9 cellular contexts compared by ENCODE assay signal in genomic region chr12:124539084-124540041, GRCh38. TPM values are rescaled to one million over a fixed set of nuclear protein-coding genes. Genes with fewer than 3 reads are reported as not detected.
DNase-seq lines count a peak whose midpoint lies in the region; ATAC-seq and TF ChIP-seq lines count a peak whose summit lies in the region.
"Had no signal": no experiment of that assay in that cellular context is flagged by ENCODE, and none has a peak within 500 bp of the region (broad histone marks: within the 10 kb centered on the region; RNA-seq: fewer than 3 reads in every experiment).

No MANE protein-coding gene starts in this region.

- H3K9me3 ChIP-seq in HCT116 (ENCODE audit: control insufficient read depth in 1 of 2, insufficient read depth in 1 of 2, low read depth in 1 of 2, low read length in 2 of 2) = no peaks in the 10 kb centered on the region
- no peaks in the 10 kb centered on the region for H3K9me3 ChIP-seq in stomach

- H3K4me2 ChIP-seq in HCT116 (ENCODE audit: low read length) = peak overlapping the region; percentile 27; the same call in 1 of the 2 replicates

- intact Hi-C loops in HCT116 (cut with micrococcal nuclease) (no loop called here), left colon (cut with DNase I, micrococcal nuclease) (no loop called here), stomach (cut with DNase I; ENCODE audit: low total_unique reads) (no loop called here)

- H3K9ac ChIP-seq in HCT116 (ENCODE audit: low read length) = no peak overlapping the region

- TF ChIP-seq EP300 in stomach (IDR thresholded peaks at IDR 0.05) = no peak

- no peak overlapping the region; the same call in 1 of the 2 replicates for H3K27ac ChIP-seq in HCT116 (ENCODE audit: low read depth, low read length)
- H3K27ac ChIP-seq in stomach = peak overlapping the region in 4 of 5 donors; percentile 37 to 66 (median 54)
- H3K27ac ChIP-seq: SK-N-MC had no signal

- H3K36me3 ChIP-seq in HCT116 (ENCODE audit: control insufficient read depth in 1 of 2, insufficient read depth in 2 of 2, low read length in 2 of 2) (no peaks in the 10 kb centered on the region), stomach (peaks cover 0 to 5% (median 5%) of the 10 kb centered on the region in 4 donors)

- POLR2A ChIA-PET in HCT116 (lab: Charles Lee) = no interaction called here
- POLR2A ChIA-PET in activated CD8-positive, alpha-beta T cell treated with anti-CD3 and anti-CD28 coated beads, Interleukin-2, amount 10 ng/mL, durations not matched to agents 7 days and 5 days (lab: Charles Lee) = no interaction called here
- POLR2A ChIA-PET in HEK293T (lab: Yijun Ruan, JAX) = interaction anchor here (1.2 kb wide), 1 partner anchor 13 kb away, joined by 5 read pairs; no protein-coding TSS in a partner anchor

- CTCF ChIA-PET in HCT116 (lab: Charles Lee) (interaction anchor here (0.6 kb wide), 1 partner anchor 11 kb away, joined by 3 read pairs; no protein-coding TSS in a partner anchor), HEK293T (lab: Yijun Ruan, JAX) (no interaction called here)
- CTCF ChIA-PET in activated CD8-positive, alpha-beta T cell treated with anti-CD3 and anti-CD28 coated beads, Interleukin-2, amount 10 ng/mL, durations not matched to agents 7 days and 5 days (lab: Charles Lee) = no interaction called here

- no TSS peak for BruUV-seq in HCT116 (replicated peaks; lab: Mats Ljungman, UMichigan)

- H3K4me3 Mint-ChIP-seq in activated CD8-positive, alpha-beta T cell treated with anti-CD3 and anti-CD28 coated beads, Interleukin-2, amount 10 ng/mL, durations not matched to agents 7 days and 5 days = no peak overlapping the region

- DNase-seq in HCT116 (ENCODE audit: low read depth, low spot score) = no peak
- DNase-seq in activated CD8-positive, alpha-beta T cell treated with anti-CD3 and anti-CD28 coated beads, Interleukin-2, amount 10 ng/mL, durations not matched to agents 7 days and 5 days = no peak
- no peak for DNase-seq in left colon
- no peak for DNase-seq in stomach
- DNase-seq in NCI-H2196 (lab: John Stamatoyannopoulos, UW; ENCODE audit: unreplicated experiment) = no peak
- no peak for DNase-seq in HEK293T (ENCODE audit: extremely low spot score)
- DNase-seq: NCI-H526 had no signal

- H3K27me3 ChIP-seq in HCT116 (ENCODE audit: insufficient read depth, low read length) (no peaks in the 10 kb centered on the region), stomach (no peaks in the 10 kb centered on the region)

- no peaks in the 10 kb centered on the region for H3K36me3 Mint-ChIP-seq in activated CD8-positive, alpha-beta T cell treated with anti-CD3 and anti-CD28 coated beads, Interleukin-2, amount 10 ng/mL, durations not matched to agents 7 days and 5 days (ENCODE audit: low read depth)

- no peak overlapping the region for H2AFZ ChIP-seq in HCT116 (ENCODE audit: low read depth, low read length, poor library complexity, severe bottlenecking)

- H3K4me1 ChIP-seq in HCT116 (ENCODE audit: control insufficient read depth in 1 of 2, insufficient read depth in 2 of 2, low read length in 2 of 2) (peaks cover 7 to 50% of the 10 kb centered on the region in 2 experiments; a peak in 3 of 4 replicates), stomach (peaks cover 59 to 76% (median 67%) of the 10 kb centered on the region in 4 donors)

- ATAC-seq in HCT116 = no peak
- no peak for ATAC-seq in activated CD8-positive, alpha-beta T cell treated with anti-CD3 and anti-CD28 coated beads, Interleukin-2, amount 10 ng/mL, durations not matched to agents 7 days and 5 days
- ATAC-seq in left colon = peak; percentile 3
- ATAC-seq in HG02759 (IDR thresholded peaks at IDR 0.05; ENCODE audit: unreplicated experiment) = no peak

- no peak for TF ChIP-seq POLR2A in HCT116 (IDR thresholded peaks at IDR 0.05; ENCODE audit: borderline replicate concordance, extremely low read depth, insufficient read depth, insufficient read length)
- no peak for TF ChIP-seq POLR2A in stomach (IDR thresholded peaks at IDR 0.05)

- TF ChIP-seq CTCF in HCT116 (IDR thresholded peaks at IDR 0.05 in 2 of 3, conservative IDR thresholded peaks at IDR 0.05 in 1 of 3; ENCODE audit: borderline replicate concordance in 1 of 3, insufficient read depth in 1 of 3, low read depth in 2 of 3, low read length in 2 of 3) (no peak), stomach (IDR thresholded peaks at IDR 0.05) (no peak)

- peak overlapping the region; percentile 64 for H3K27ac Mint-ChIP-seq in activated CD8-positive, alpha-beta T cell treated with anti-CD3 and anti-CD28 coated beads, Interleukin-2, amount 10 ng/mL, durations not matched to agents 7 days and 5 days

- peaks cover 23% of the 10 kb centered on the region for H3K4me1 Mint-ChIP-seq in activated CD8-positive, alpha-beta T cell treated with anti-CD3 and anti-CD28 coated beads, Interleukin-2, amount 10 ng/mL, durations not matched to agents 7 days and 5 days (ENCODE audit: low read depth)

- no peaks in the 10 kb centered on the region for H4K20me1 ChIP-seq in HCT116 (ENCODE audit: insufficient read depth)

- TF ChIP-seq RAD21 in HCT116 (IDR thresholded peaks at IDR 0.05; ENCODE audit: low read depth) = no peak

- no peaks in the 10 kb centered on the region for H3K9me3 Mint-ChIP-seq in activated CD8-positive, alpha-beta T cell treated with anti-CD3 and anti-CD28 coated beads, Interleukin-2, amount 10 ng/mL, durations not matched to agents 7 days and 5 days (ENCODE audit: insufficient read depth)

- no peak overlapping the region for H3K4me3 ChIP-seq in HCT116 (replicated peaks in 1 of 2; ENCODE audit: low read depth in 1 of 2, low read length in 2 of 2)
- no peak overlapping the region for H3K4me3 ChIP-seq in stomach
- H3K4me3 ChIP-seq: SK-N-MC had no signal

- H3K79me2 ChIP-seq in HCT116 (ENCODE audit: insufficient read depth, low read length) = peaks cover 79% of the 10 kb centered on the region

- no peaks in the 10 kb centered on the region for H3K9me2 ChIP-seq in HCT116 (ENCODE audit: insufficient read depth)

- no peaks in the 10 kb centered on the region for H3K27me3 Mint-ChIP-seq in activated CD8-positive, alpha-beta T cell treated with anti-CD3 and anti-CD28 coated beads, Interleukin-2, amount 10 ng/mL, durations not matched to agents 7 days and 5 days (ENCODE audit: low read depth)

- WGBS in stomach, 5 donors = 80 to 91% (median 86%) methylated on average over 28 to 37 of the region's 37 CpGs

- RAD21 ChIA-PET in HCT116 (lab: Charles Lee; ENCODE audit: low non-redundant PET in 1 of 2, low total read pairs in 2 of 2, uncharacterized antibody in 2 of 2, unreplicated experiment in 2 of 2) = no interaction called here

TF ChIP-seq in HCT116, 20 proteins besides CTCF, POLR2A, EP300 and RAD21 (continues in another document):
- no peak for TF ChIP-seq TCF7L2 (IDR thresholded peaks at IDR 0.05; ENCODE audit: borderline replicate concordance, extremely low read depth, insufficient read depth, insufficient read length)

TF ChIP-seq in HEK293T, 16 proteins besides CTCF, POLR2A, EP300 and RAD21:
- TF ChIP-seq CTBP1 (IDR thresholded peaks at IDR 0.05; ENCODE audit: borderline replicate concordance) = no peak
- TF ChIP-seq FOXK2 (IDR thresholded peaks at IDR 0.05) = no peak
- no peak for TF ChIP-seq BHLHE40 (IDR thresholded peaks at IDR 0.05; ENCODE audit: borderline replicate concordance)
- no peak for TF ChIP-seq TARDBP (IDR thresholded peaks at IDR 0.05)
- no peak for TF ChIP-seq PKNOX1 (IDR thresholded peaks at IDR 0.05)
- TF ChIP-seq ZNF384 (IDR thresholded peaks at IDR 0.05) = no peak

RNA-seq across cellular contexts. Expression of gene NCOR2, which starts 28.0 kb away (rescaled TPM):
- 153 TPM for total RNA-seq in HCT116 (2021; ENCODE audit: unreplicated experiment)
- polyA plus RNA-seq in HCT116 (2012) = 84.8 and 92.4 TPM in 2 replicates
- total RNA-seq in activated CD8-positive, alpha-beta T cell treated with anti-CD3 and anti-CD28 coated beads, Interleukin-2, amount 10 ng/mL, durations not matched to agents 7 days and 5 days = 10 to 100 TPM; 92.9 to 99.9 TPM
- 100 to 1,000 TPM; 134 to 153 TPM for total RNA-seq in left colon
- total RNA-seq in stomach = 100 to 1,000 TPM in 4 of 5 donors, 10 to 100 TPM in 1; 61.7 to 292 (median 116) TPM
- 10 to 100 TPM; 27.2 to 49.6 (median 37.7) TPM for polyA plus RNA-seq in stomach
